16 cellular contexts compared by ENCODE assay signal in genomic region chr13:39349391-39349790, GRCh38.
"Had no signal": no experiment of that assay in that cellular context is flagged by ENCODE, and none has a peak within 500 bp of the region (broad histone marks: within the 10 kb centered on the region; RNA-seq: fewer than 3 reads in every experiment).

No MANE protein-coding gene starts in this region.

- H3K4me1 ChIP-seq: pancreas, spleen had no signal

- H3K27me3 ChIP-seq: pancreas, spleen, testis had no signal

- H3K27ac ChIP-seq: pancreas, testis had no signal

- H3K4me3 ChIP-seq: pancreas, spleen, testis had no signal

- H3K36me3 ChIP-seq: pancreas, spleen had no signal

- FAIRE-seq: pancreas had no signal

- DNase-seq: activated CD4-positive, alpha-beta T cell treated with anti-CD3 and anti-CD28 coated beads, Interleukin-2, amount 10 ng/mL, durations not matched to agents 24 days and 14 days; activated CD8-positive, alpha-beta T cell treated with anti-CD3 and anti-CD28 coated beads for 36 hours; activated naive CD4-positive, alpha-beta T cell treated with Interleukin-2 at 50 U/mL for 16 hours; activated T-cell treated with anti-CD3 and anti-CD28 coated beads, Interleukin-2, amount 50 U/mL, for 1 hour; cerebellar nuclear complex; effector CD4-positive, alpha-beta T cell; hippocampal formation; islet precursor cell; pancreas; spleen; stimulated activated CD4-positive, alpha-beta T cell treated with anti-CD3 and anti-CD28 coated beads, Interleukin-4, amount 100 ng/mL, for 4 hours; T1000; testis had no signal

- ATAC-seq: activated CD8-positive, alpha-beta T cell treated with anti-CD3 and anti-CD28 coated beads for 36 hours; activated T-helper 17 cell treated with anti-CD3 and anti-CD28 coated beads, Interleukin-2, amount 50 U/mL, for 72 hours; esophagus mucosa; pancreas; stimulated activated memory B cell treated with anti-CD40 and anti-IgM and Interleukin-4, amounts not matched to agents 10 μg/mL and 1 μg/mL and 100 μg/mL, for 72 hours had no signal

- H3K9me3 ChIP-seq: pancreas, spleen, testis had no signal
